ENCODE assay signal across 8 cellular contexts in the genomic region with DNA sequence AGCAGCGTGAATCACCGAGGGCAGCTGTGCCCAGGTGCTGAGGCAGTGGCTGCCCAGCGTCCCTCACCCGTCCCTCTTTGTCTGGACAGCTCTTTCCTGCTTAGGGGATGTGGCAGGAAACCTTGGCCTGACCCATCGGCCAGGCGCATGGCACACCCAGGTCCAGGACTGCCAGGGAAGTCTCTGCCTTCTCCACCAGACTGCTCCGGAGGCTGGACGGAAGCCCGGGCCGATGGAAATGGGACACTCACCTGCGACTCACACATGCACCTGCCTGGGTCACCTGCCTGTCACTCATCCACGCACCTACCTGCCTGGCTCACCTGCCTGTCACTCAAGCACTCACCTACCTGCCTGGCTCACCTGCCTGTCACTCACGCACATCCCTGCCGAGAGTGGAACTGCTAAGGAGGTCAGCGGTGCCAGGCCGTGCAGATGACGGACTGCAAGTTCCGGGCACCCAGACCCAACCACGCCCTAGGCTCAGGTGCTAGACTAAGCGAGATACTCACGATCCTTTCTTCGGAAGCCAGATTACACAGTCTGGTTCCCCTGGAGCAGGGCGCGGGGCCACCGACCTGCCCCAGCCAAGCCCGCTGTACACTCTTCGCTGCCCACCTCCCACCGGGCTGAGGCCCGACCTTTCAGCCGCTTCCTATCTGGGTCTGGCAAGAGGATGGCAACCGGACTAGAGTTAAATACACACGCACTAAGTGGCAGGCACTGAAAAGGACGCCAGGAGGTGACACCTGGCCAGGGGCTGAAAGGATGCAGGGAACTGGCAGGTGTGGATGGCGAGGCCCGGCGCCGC. TPM values are rescaled to one million over a fixed set of nuclear protein-coding genes. Genes with fewer than 3 reads are reported as not detected.
A peak's percentile ranks its signal among the peaks of the same experiment; 100 is the strongest.
DNase-seq lines count a peak whose midpoint lies in the region; ATAC-seq and TF ChIP-seq lines count a peak whose summit lies in the region.

No MANE protein-coding gene starts in this region.

- H3K36me3 ChIP-seq in KMS-11 (ENCODE audit: insufficient read depth): 0 out of 2 replicates have a peak, but pooled peaks cover 3% of the 10 kb centered on the region
- peaks cover 0 to 6% of the 10 kb centered on the region in 2 donors for H3K36me3 ChIP-seq in lung (ENCODE audit: control insufficient read depth in 2 of 2, insufficient read depth in 2 of 2, low read length in 2 of 2)
- no peaks in the 10 kb centered on the region for H3K36me3 ChIP-seq in aorta (ENCODE audit: control insufficient read depth in 1 of 2, insufficient read depth in 2 of 2, low read length in 1 of 2)

- H3K4me3 ChIP-seq in KMS-11 (IDR thresholded peaks at IDR 0.05; ENCODE audit: insufficient read depth, low read depth, low read length) (peak overlapping the region; percentile 62), lung (peak overlapping the region; percentile 93), aorta (ENCODE audit: low read length in 2 of 2) (peak overlapping the region; percentile 88 to 96)

- ATAC-seq in lung (ENCODE audit: insufficient read depth, low FRiP score) (peak; percentile 20), aorta (ENCODE audit: low FRiP score) (no peak), HG02973 (IDR thresholded peaks at IDR 0.05; ENCODE audit: unreplicated experiment) (no peak), HG03378 (IDR thresholded peaks at IDR 0.05; ENCODE audit: unreplicated experiment) (no peak)

- H3K4me1 ChIP-seq in KMS-11 (ENCODE audit: low read depth, poor library complexity, severe bottlenecking): peaks cover 14% of the 10 kb centered on the region
- peaks cover 11 to 25% of the 10 kb centered on the region in 2 donors for H3K4me1 ChIP-seq in lung (ENCODE audit: control insufficient read depth in 2 of 2, insufficient read depth in 2 of 2, low read length in 2 of 2)
- H3K4me1 ChIP-seq in aorta (ENCODE audit: control insufficient read depth in 1 of 2, insufficient read depth in 2 of 2, low read length in 2 of 2): no peaks in the 10 kb centered on the region

- peak; percentile 15 for DNase-seq in COR-L47 (lab: John Stamatoyannopoulos, UW)
- peak; percentile 34 for DNase-seq in astrocyte of the hippocampus (ENCODE audit: low read depth, low spot score)
- peak; percentile 64 for DNase-seq in lung (ENCODE audit: low spot score)
- peak in 1 of 2 donors; percentile 48 for DNase-seq in aorta
- DNase-seq in HPDE6-E6E7 (ENCODE audit: extremely low spot score): no peak

- peak overlapping the region; percentile 100 for H3K4me2 ChIP-seq in KMS-11

- TF ChIP-seq CTCF in KMS-11 (conservative IDR thresholded peaks at IDR 0.05; ENCODE audit: low read depth, low read length) (no peak), lung (IDR thresholded peaks at IDR 0.05; ENCODE audit: control extremely low read depth, extremely low read depth) (no peak)

- intact Hi-C loops in aorta (cut with DNase I): no loop called here

- no peaks in the 10 kb centered on the region for H3K9me3 ChIP-seq in lung (ENCODE audit: control insufficient read depth in 2 of 2, insufficient read depth in 1 of 2, low read length in 1 of 2)
- no peaks in the 10 kb centered on the region for H3K9me3 ChIP-seq in aorta (ENCODE audit: control insufficient read depth, low read length)

- H2AFZ ChIP-seq in KMS-11 (ENCODE audit: low read depth): no peak overlapping the region

- no peaks in the 10 kb centered on the region; the same call in 1 of the 2 replicates for H3K27me3 ChIP-seq in KMS-11 (ENCODE audit: insufficient read depth, low read depth)
- no peaks in the 10 kb centered on the region for H3K27me3 ChIP-seq in lung (ENCODE audit: control insufficient read depth, insufficient read depth)
- H3K27me3 ChIP-seq in aorta (ENCODE audit: control insufficient read depth in 1 of 2, insufficient read depth in 2 of 2, low read length in 1 of 2): no peaks in the 10 kb centered on the region

- H3K79me2 ChIP-seq in KMS-11 (ENCODE audit: insufficient read depth, low read depth): peaks cover 57% of the 10 kb centered on the region

- peaks cover 4% of the 10 kb centered on the region; the same call in 1 of the 2 replicates for H4K20me1 ChIP-seq in KMS-11 (ENCODE audit: insufficient read depth)

- H3K27ac ChIP-seq in KMS-11: no peak overlapping the region
- H3K27ac ChIP-seq in lung (ENCODE audit: low read depth in 1 of 2, low read length in 1 of 2): peak overlapping the region in 1 of 2 donors; percentile 85
- no peak overlapping the region for H3K27ac ChIP-seq in aorta (ENCODE audit: low read depth in 1 of 2, low read length in 2 of 2)

- WGBS in lung, 2 donors: 32 to 48% methylated on average over 35 to 37 of the region's 37 CpGs
- 48% methylated on average over 37 of the region's 37 CpGs for WGBS in aorta, 2 donors

- H3K9ac ChIP-seq in KMS-11: peak overlapping the region; percentile 70

RNA-seq across cellular contexts. Expression of a gene that starts 1.1 kb away (rescaled TPM):
- total RNA-seq in lung: 10 to 100 TPM; 36.0 to 57.4 TPM
- polyA plus RNA-seq in lung: 10 to 100 TPM; 45.9 to 48.2 TPM
- 10 to 100 TPM; 46.9 to 49.4 TPM for total RNA-seq in aorta
- 10 to 100 TPM; 17.2 to 49.3 TPM for polyA plus RNA-seq in aorta

RNA-seq across cellular contexts. Expression of a gene that starts 7.7 kb away (rescaled TPM):
- 1 to 10 TPM; 2.3 to 2.4 TPM for total RNA-seq in lung
- 1 to 10 TPM in 1 of 2 donors, under 1 TPM in 1; 0.94 to 3.5 TPM for polyA plus RNA-seq in lung
- 1 to 10 TPM; 3.5 to 8.2 TPM for total RNA-seq in aorta
- polyA plus RNA-seq in aorta: 10 to 100 TPM in 1 of 2 donors, 1 to 10 TPM in 1; 7.9 to 24.1 TPM

RNA-seq across cellular contexts. Expression of a gene that starts 26.0 kb away (rescaled TPM):
- total RNA-seq in lung (1 to 10 TPM; 1.5 to 2.5 TPM), aorta (1 to 10 TPM; 3.9 to 4.3 TPM)
- polyA plus RNA-seq in lung (1 to 10 TPM; 1.2 to 3.0 TPM), aorta (10 to 100 TPM in 1 of 2 donors, 1 to 10 TPM in 1; 3.4 to 10.0 TPM)

RNA-seq across cellular contexts. Expression of a gene that starts 35.2 kb away (rescaled TPM):
- 10 to 100 TPM; 33.6 to 62.8 TPM for total RNA-seq in lung
- 10 to 100 TPM; 18.7 to 42.0 TPM for polyA plus RNA-seq in lung
- total RNA-seq in aorta: 10 to 100 TPM; 25.0 to 69.2 TPM
- polyA plus RNA-seq in aorta: 10 to 100 TPM; 10.6 to 63.9 TPM

RNA-seq across cellular contexts. Expression of a gene that starts 35.9 kb away (rescaled TPM):
- total RNA-seq in lung (10 to 100 TPM; 11.3 to 21.1 TPM), aorta (10 to 100 TPM in 1 of 2 donors, 1 to 10 TPM in 1; 7.4 to 12.6 TPM)
- polyA plus RNA-seq in lung (10 to 100 TPM; 16.1 to 23.7 TPM), aorta (10 to 100 TPM in 1 of 2 donors, 1 to 10 TPM in 1; 5.8 to 13.7 TPM)
